Comparison of ENCODE assay signal across 12 cellular contexts in the genomic region with DNA sequence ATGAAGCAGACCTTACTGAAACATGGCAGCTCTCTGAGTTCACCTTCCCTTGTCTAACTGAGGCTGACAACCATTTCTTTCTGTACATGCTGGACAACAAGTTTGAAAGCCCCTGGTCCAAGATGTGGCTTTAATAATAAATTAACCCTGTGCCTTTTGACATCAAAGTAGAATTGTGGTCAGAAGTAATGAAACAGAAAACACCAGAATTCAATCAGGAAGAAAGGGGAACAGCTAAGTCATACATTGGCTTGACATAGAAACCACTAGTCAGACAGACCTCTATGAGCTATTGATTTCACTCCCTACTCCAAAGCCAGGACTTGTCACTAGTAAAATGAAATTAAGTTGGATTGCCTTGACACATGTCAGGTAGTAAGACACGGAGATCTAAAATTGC.
DNase-seq lines count a peak whose midpoint lies in the region; ATAC-seq, FAIRE-seq and TF ChIP-seq lines count a peak whose summit lies in the region.
"Had no signal": no experiment of that assay in that cellular context is flagged by ENCODE, and none has a peak within 500 bp of the region (broad histone marks: within the 10 kb centered on the region; RNA-seq: fewer than 3 reads in every experiment).

No MANE protein-coding gene starts in this region.

- peak overlapping the region; percentile 24; the same call in 1 of the 2 replicates for H3K27ac ChIP-seq in MM.1S (ENCODE audit: low read length)
- H3K27ac ChIP-seq: body of pancreas, spleen had no signal

- CTCF ChIA-PET in activated CD4-positive, alpha-beta T cell treated with anti-CD3 and anti-CD28 coated beads, Interleukin-2, amount 10 ng/mL, durations not matched to agents 7 days and 5 days (lab: Charles Lee): interaction anchor here (1.0 kb wide), 1 partner anchor 142 kb away, joined by 3 read pairs; no protein-coding TSS in a partner anchor

- FAIRE-seq in RCC 7860 (lab: Jason Lieb, UNC): no peak

- POLR2A ChIA-PET in activated CD4-positive, alpha-beta T cell treated with anti-CD3 and anti-CD28 coated beads, Interleukin-2, amount 10 ng/mL, durations not matched to agents 7 days and 5 days (lab: Charles Lee): no interaction called here

- H2AFZ ChIP-seq in MM.1S (ENCODE audit: low read length): no peak overlapping the region

- peaks cover 11% of the 10 kb centered on the region for H3K36me3 Mint-ChIP-seq in activated CD4-positive, alpha-beta T cell treated with anti-CD3 and anti-CD28 coated beads, Interleukin-2, amount 10 ng/mL, durations not matched to agents 7 days and 5 days (ENCODE audit: low read depth)

- H3K27me3 ChIP-seq in MM.1S (replicated peaks; ENCODE audit: insufficient read depth, low read length): no peaks in the 10 kb centered on the region
- H3K27me3 ChIP-seq: body of pancreas, spleen had no signal

- H3K9me3 ChIP-seq in MM.1S (replicated peaks; ENCODE audit: insufficient read depth, low read length): no peaks in the 10 kb centered on the region
- H3K9me3 ChIP-seq: body of pancreas had no signal

- H3K9ac ChIP-seq in MM.1S (ENCODE audit: low read length): no peak overlapping the region

- H3K27me3 Mint-ChIP-seq in activated CD4-positive, alpha-beta T cell treated with anti-CD3 and anti-CD28 coated beads, Interleukin-2, amount 10 ng/mL, durations not matched to agents 7 days and 5 days: no peaks in the 10 kb centered on the region

- no peak overlapping the region for H3K4me3 ChIP-seq in MM.1S (ENCODE audit: low read length)
- H3K4me3 ChIP-seq: body of pancreas, spleen had no signal

- no peaks in the 10 kb centered on the region for H3K9me2 ChIP-seq in MM.1S (replicated peaks; ENCODE audit: insufficient read depth, low read length)

- H3K27ac Mint-ChIP-seq in activated CD4-positive, alpha-beta T cell treated with anti-CD3 and anti-CD28 coated beads, Interleukin-2, amount 10 ng/mL, durations not matched to agents 7 days and 5 days: no peak overlapping the region
- H3K27ac Mint-ChIP-seq: CD8-positive, alpha-beta T cell had no signal

- H3K4me1 ChIP-seq in MM.1S (ENCODE audit: low read length): peaks cover 38% of the 10 kb centered on the region
- H3K4me1 ChIP-seq: body of pancreas had no signal

- TF ChIP-seq CTCF in MM.1S (IDR thresholded peaks at IDR 0.05; ENCODE audit: low read length): no peak

- peaks cover 12% of the 10 kb centered on the region for H3F3A ChIP-seq in MM.1S (ENCODE audit: insufficient read depth, low read length)

- H3K36me3 ChIP-seq in MM.1S (replicated peaks; ENCODE audit: insufficient read depth, low read length): no peaks in the 10 kb centered on the region
- H3K36me3 ChIP-seq: spleen had no signal

- DNase-seq in MM.1S: peak; percentile 46
- DNase-seq in RCC 7860 (ENCODE audit: low spot score): no peak
- DNase-seq in effector CD8-positive, alpha-beta T cell (lab: John Stamatoyannopoulos, UW): no peak
- no peak for DNase-seq in activated CD4-positive, alpha-beta T cell treated with anti-CD3 and anti-CD28 coated beads, Interleukin-2, amount 10 ng/mL, durations not matched to agents 7 days and 5 days
- no peak for DNase-seq in iPS-NIHi11 (ENCODE audit: low spot score)
- DNase-seq: body of pancreas; CD8-positive, alpha-beta T cell; spleen had no signal

- ATAC-seq in GM18907 (IDR thresholded peaks at IDR 0.05; ENCODE audit: unreplicated experiment): peak; percentile 87
- ATAC-seq in GM21528 (IDR thresholded peaks at IDR 0.05; ENCODE audit: low FRiP score, unreplicated experiment): peak; percentile 65
- peak; percentile 63 for ATAC-seq in HG03045 (IDR thresholded peaks at IDR 0.05; ENCODE audit: unreplicated experiment)
- ATAC-seq: body of pancreas; CD8-positive, alpha-beta T cell; HCT116 had no signal

- no peak overlapping the region for H3K4me3 Mint-ChIP-seq in activated CD4-positive, alpha-beta T cell treated with anti-CD3 and anti-CD28 coated beads, Interleukin-2, amount 10 ng/mL, durations not matched to agents 7 days and 5 days
- H3K4me3 Mint-ChIP-seq: CD8-positive, alpha-beta T cell had no signal

- H4K20me1 ChIP-seq in MM.1S (ENCODE audit: insufficient read depth, low read length): no peaks in the 10 kb centered on the region

- H3K9me3 Mint-ChIP-seq in activated CD4-positive, alpha-beta T cell treated with anti-CD3 and anti-CD28 coated beads, Interleukin-2, amount 10 ng/mL, durations not matched to agents 7 days and 5 days: peaks cover 7% of the 10 kb centered on the region

- 0 out of 2 replicates have a peak, but pooled peaks cover 3% of the 10 kb centered on the region for H3K79me2 ChIP-seq in MM.1S (ENCODE audit: low read length)

- H3K4me1 Mint-ChIP-seq in activated CD4-positive, alpha-beta T cell treated with anti-CD3 and anti-CD28 coated beads, Interleukin-2, amount 10 ng/mL, durations not matched to agents 7 days and 5 days: peaks cover 23% of the 10 kb centered on the region

- H3K4me2 ChIP-seq in MM.1S (ENCODE audit: low read depth, low read length): peak overlapping the region; percentile 51
